1 cellular context compared by ENCODE assay signal in genomic region chr10:49649936-49650723, GRCh38.
TF ChIP-seq lines count a peak whose summit lies in the region.

No MANE protein-coding gene starts in this region.

TF ChIP-seq in H1, 55 proteins besides CTCF, POLR2A, EP300 and RAD21:
- TF ChIP-seq SIX5 (IDR thresholded peaks at IDR 0.05; ENCODE audit: low read depth, low read length): no peak
- TF ChIP-seq E2F6 (IDR thresholded peaks at IDR 0.05): no peak
- no peak for TF ChIP-seq HDAC6 (IDR thresholded peaks at IDR 0.05; ENCODE audit: low read depth, low read length)
- no peak for TF ChIP-seq USF2 (IDR thresholded peaks at IDR 0.05; ENCODE audit: low read length)
- no peak for TF ChIP-seq CBX5 (IDR thresholded peaks at IDR 0.05; ENCODE audit: low read depth, low read length)
- TF ChIP-seq YY1 (IDR thresholded peaks at IDR 0.05; ENCODE audit: low read depth, low read length): no peak
- TF ChIP-seq GABPA (IDR thresholded peaks at IDR 0.05; ENCODE audit: borderline replicate concordance, insufficient read depth, low read length): no peak
- TF ChIP-seq TAF7 (optimal IDR thresholded peaks at IDR 0.05; ENCODE audit: borderline replicate concordance, low read depth, low read length): no peak
- TF ChIP-seq MAFK (IDR thresholded peaks at IDR 0.05; ENCODE audit: low read depth, low read length): no peak
- TF ChIP-seq CHD7 (IDR thresholded peaks at IDR 0.05; ENCODE audit: insufficient replicate concordance, low read length): no peak
- TF ChIP-seq ASH2L (IDR thresholded peaks at IDR 0.05; ENCODE audit: low read length): no peak
- TF ChIP-seq BACH1 (IDR thresholded peaks at IDR 0.05; ENCODE audit: low read length): no peak
